Comparison of ENCODE assay signal across 9 cellular contexts in genomic region chr1:224168859-224169380, GRCh38. TPM values are rescaled to one million over a fixed set of nuclear protein-coding genes. Genes with fewer than 3 reads are reported as not detected.
DNase-seq lines count a peak whose midpoint lies in the region; ATAC-seq, FAIRE-seq and TF ChIP-seq lines count a peak whose summit lies in the region.
"Had no signal": no experiment of that assay in that cellular context is flagged by ENCODE, and none has a peak within 500 bp of the region (broad histone marks: within the 10 kb centered on the region; RNA-seq: fewer than 3 reads in every experiment).

No MANE protein-coding gene starts in this region.

- peak in 1 of 2 donors; percentile 31 for TF ChIP-seq RAD21 in liver (IDR thresholded peaks at IDR 0.05)

- peak; percentile 91 for ATAC-seq in GM21737 (IDR thresholded peaks at IDR 0.05; ENCODE audit: unreplicated experiment)

- no peak overlapping the region for H3K9ac ChIP-seq in liver (ENCODE audit: low read depth in 1 of 2, low read length in 2 of 2)

- no peak for TF ChIP-seq POLR2A in adrenal gland (IDR thresholded peaks at IDR 0.05)

- DNase-seq in GM13976 (ENCODE audit: low spot score) (peak; percentile 69), adrenal gland (peak in 3 of 7 donors; percentile 16 to 26 (median 18)), D721Med (ENCODE audit: insufficient read length, low spot score) (no peak), NCI-H1417 (lab: John Stamatoyannopoulos, UW) (no peak), NCI-H526 (lab: John Stamatoyannopoulos, UW) (no peak)

- in situ Hi-C loops in GM13976 (cut with MboI; ENCODE audit: low sequenced_read_pairs, unreplicated experiment) = no loop called here

- peak overlapping the region in 1 of 3 donors; percentile 15 for H3K27ac Mint-ChIP-seq in IgD-negative memory B cell

- H3K27ac ChIP-seq in adrenal gland = peak overlapping the region in 3 of 5 donors; percentile 10 to 59 (median 52)
- H3K27ac ChIP-seq in liver (ENCODE audit: low read depth in 1 of 2, low read length in 2 of 2) = peak overlapping the region; percentile 9 to 57

- intact Hi-C loops in adrenal gland (cut with DNase I) = no loop called here

- FAIRE-seq in D721Med (lab: Jason Lieb, UNC) = no peak
- FAIRE-seq: TTC549 had no signal

- TF ChIP-seq CTCF in GM13976 (IDR thresholded peaks at IDR 0.05; ENCODE audit: borderline replicate concordance, control extremely low read depth, extremely low read depth, insufficient read depth, missing control alignments) (peak; percentile 2), adrenal gland (IDR thresholded peaks at IDR 0.05) (no peak), liver (IDR thresholded peaks at IDR 0.05; ENCODE audit: low read depth, low read length, missing input control) (no peak), D721Med (IDR thresholded peaks at IDR 0.05; ENCODE audit: insufficient read depth, missing control alignments) (no peak)

- H3K4me3 Mint-ChIP-seq in IgD-negative memory B cell = peak overlapping the region in 3 of 4 donors; percentile 13 to 64 (median 32)

- H3K4me1 Mint-ChIP-seq in IgD-negative memory B cell = peaks cover 20 to 24% (median 21%) of the 10 kb centered on the region in 3 donors

- no peak overlapping the region for H3K4me3 ChIP-seq in adrenal gland
- H3K4me3 ChIP-seq in liver (ENCODE audit: low read depth in 1 of 3, low read length in 3 of 3) = no peak overlapping the region

- H3K27me3 ChIP-seq in adrenal gland (no peaks in the 10 kb centered on the region), liver (ENCODE audit: control insufficient read depth in 4 of 4, insufficient read depth in 4 of 4, low read length in 3 of 4) (no peaks in the 10 kb centered on the region)

- 33 to 41% (median 37%) methylated on average over 5 of the region's 5 CpGs for whole genome bisulfite sequencing in adrenal gland, 4 donors
- WGBS in liver = 40% methylated on average over 5 of the region's 5 CpGs

- H3K4me1 ChIP-seq in adrenal gland (replicated peaks in 1 of 2) (peaks cover 0 to 5% of the 10 kb centered on the region in 2 donors), liver (ENCODE audit: control insufficient read depth in 4 of 4, insufficient read depth in 4 of 4, low read length in 3 of 4) (peaks cover 0 to 4% (median 1%) of the 10 kb centered on the region in 4 donors)

- H3K36me3 ChIP-seq in adrenal gland (replicated peaks in 1 of 2) = no peaks in the 10 kb centered on the region
- H3K36me3 ChIP-seq in liver (ENCODE audit: control insufficient read depth in 4 of 4, insufficient read depth in 3 of 4, low read depth in 1 of 4, low read length in 3 of 4) = no peaks in the 10 kb centered on the region

- no peaks in the 10 kb centered on the region for H3K9me3 ChIP-seq in adrenal gland (replicated peaks in 1 of 3)
- no peaks in the 10 kb centered on the region for H3K9me3 ChIP-seq in liver (ENCODE audit: control insufficient read depth in 4 of 4, low read length in 3 of 4)

- no peaks in the 10 kb centered on the region for H3K36me3 Mint-ChIP-seq in IgD-negative memory B cell

- H3K27me3 Mint-ChIP-seq in IgD-negative memory B cell = peaks cover 3% of the 10 kb centered on the region

- H3K9me3 Mint-ChIP-seq in IgD-negative memory B cell = no peaks in the 10 kb centered on the region

TF ChIP-seq in liver, 16 proteins besides CTCF, POLR2A, EP300 and RAD21:
- TF ChIP-seq GABPA (IDR thresholded peaks at IDR 0.05 in 1 of 2, conservative IDR thresholded peaks at IDR 0.05 in 1 of 2) = no peak
- TF ChIP-seq YY1 (IDR thresholded peaks at IDR 0.05) = peak; percentile 42
- TF ChIP-seq, protein P1, sequence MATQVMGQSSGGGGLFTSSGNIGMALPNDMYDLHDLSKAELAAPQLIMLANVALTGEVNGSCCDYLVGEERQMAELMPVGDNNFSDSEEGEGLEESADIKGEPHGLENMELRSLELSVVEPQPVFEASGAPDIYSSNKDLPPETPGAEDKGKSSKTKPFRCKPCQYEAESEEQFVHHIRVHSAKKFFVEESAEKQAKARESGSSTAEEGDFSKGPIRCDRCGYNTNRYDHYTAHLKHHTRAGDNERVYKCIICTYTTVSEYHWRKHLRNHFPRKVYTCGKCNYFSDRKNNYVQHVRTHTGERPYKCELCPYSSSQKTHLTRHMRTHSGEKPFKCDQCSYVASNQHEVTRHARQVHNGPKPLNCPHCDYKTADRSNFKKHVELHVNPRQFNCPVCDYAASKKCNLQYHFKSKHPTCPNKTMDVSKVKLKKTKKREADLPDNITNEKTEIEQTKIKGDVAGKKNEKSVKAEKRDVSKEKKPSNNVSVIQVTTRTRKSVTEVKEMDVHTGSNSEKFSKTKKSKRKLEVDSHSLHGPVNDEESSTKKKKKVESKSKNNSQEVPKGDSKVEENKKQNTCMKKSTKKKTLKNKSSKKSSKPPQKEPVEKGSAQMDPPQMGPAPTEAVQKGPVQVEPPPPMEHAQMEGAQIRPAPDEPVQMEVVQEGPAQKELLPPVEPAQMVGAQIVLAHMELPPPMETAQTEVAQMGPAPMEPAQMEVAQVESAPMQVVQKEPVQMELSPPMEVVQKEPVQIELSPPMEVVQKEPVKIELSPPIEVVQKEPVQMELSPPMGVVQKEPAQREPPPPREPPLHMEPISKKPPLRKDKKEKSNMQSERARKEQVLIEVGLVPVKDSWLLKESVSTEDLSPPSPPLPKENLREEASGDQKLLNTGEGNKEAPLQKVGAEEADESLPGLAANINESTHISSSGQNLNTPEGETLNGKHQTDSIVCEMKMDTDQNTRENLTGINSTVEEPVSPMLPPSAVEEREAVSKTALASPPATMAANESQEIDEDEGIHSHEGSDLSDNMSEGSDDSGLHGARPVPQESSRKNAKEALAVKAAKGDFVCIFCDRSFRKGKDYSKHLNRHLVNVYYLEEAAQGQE (IDR thresholded peaks at IDR 0.05) = peak; percentile 16
- peak; percentile 77 to 84 for TF ChIP-seq JUND (IDR thresholded peaks at IDR 0.05)
- no peak for TF ChIP-seq FOXA1 (IDR thresholded peaks at IDR 0.05)
- TF ChIP-seq, protein P2, sequence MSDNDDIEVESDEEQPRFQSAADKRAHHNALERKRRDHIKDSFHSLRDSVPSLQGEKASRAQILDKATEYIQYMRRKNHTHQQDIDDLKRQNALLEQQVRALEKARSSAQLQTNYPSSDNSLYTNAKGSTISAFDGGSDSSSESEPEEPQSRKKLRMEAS (IDR thresholded peaks at IDR 0.05) = no peak
- peak; percentile 23 to 27 for TF ChIP-seq HNF4A (conservative IDR thresholded peaks at IDR 0.05)
- peak; percentile 20 for TF ChIP-seq ATF3 (IDR thresholded peaks at IDR 0.05)
- peak; percentile 22 for TF ChIP-seq SP1 (IDR thresholded peaks at IDR 0.05)
- peak; percentile 51 to 73 for TF ChIP-seq RXRA (IDR thresholded peaks at IDR 0.05)
- TF ChIP-seq, protein P3, sequence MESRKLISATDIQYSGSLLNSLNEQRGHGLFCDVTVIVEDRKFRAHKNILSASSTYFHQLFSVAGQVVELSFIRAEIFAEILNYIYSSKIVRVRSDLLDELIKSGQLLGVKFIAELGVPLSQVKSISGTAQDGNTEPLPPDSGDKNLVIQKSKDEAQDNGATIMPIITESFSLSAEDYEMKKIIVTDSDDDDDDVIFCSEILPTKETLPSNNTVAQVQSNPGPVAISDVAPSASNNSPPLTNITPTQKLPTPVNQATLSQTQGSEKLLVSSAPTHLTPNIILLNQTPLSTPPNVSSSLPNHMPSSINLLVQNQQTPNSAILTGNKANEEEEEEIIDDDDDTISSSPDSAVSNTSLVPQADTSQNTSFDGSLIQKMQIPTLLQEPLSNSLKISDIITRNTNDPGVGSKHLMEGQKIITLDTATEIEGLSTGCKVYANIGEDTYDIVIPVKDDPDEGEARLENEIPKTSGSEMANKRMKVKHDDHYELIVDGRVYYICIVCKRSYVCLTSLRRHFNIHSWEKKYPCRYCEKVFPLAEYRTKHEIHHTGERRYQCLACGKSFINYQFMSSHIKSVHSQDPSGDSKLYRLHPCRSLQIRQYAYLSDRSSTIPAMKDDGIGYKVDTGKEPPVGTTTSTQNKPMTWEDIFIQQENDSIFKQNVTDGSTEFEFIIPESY (IDR thresholded peaks at IDR 0.05) = no peak
- TF ChIP-seq EGR1 (IDR thresholded peaks at IDR 0.05; ENCODE audit: low read depth in 2 of 2) = no peak

RNA-seq across cellular contexts. Expression of gene DEGS1, which starts 14.1 kb away (rescaled TPM):
- 114 TPM for polyA plus RNA-seq in IgD-negative memory B cell
- 10 to 100 TPM; 31.4 to 77.4 (median 51.2) TPM for total RNA-seq in adrenal gland
- 10 to 100 TPM; 24.5 to 73.8 (median 33.3) TPM for polyA plus RNA-seq in adrenal gland
- 10 to 100 TPM; 22.7 to 26.7 TPM for total RNA-seq in liver
- polyA plus RNA-seq in liver = 10 to 100 TPM; 21.7 to 22.6 TPM

RNA-seq across cellular contexts. Expression of gene FBXO28, which starts 55.0 kb away (rescaled TPM):
- polyA plus RNA-seq in IgD-negative memory B cell = 20.4 TPM
- 10 to 100 TPM; 19.1 to 39.1 (median 27.8) TPM for total RNA-seq in adrenal gland
- 10 to 100 TPM in 2 of 3 donors, 1 to 10 TPM in 1; 7.0 to 16.0 (median 10.8) TPM for polyA plus RNA-seq in adrenal gland
- total RNA-seq in liver = 10 to 100 TPM; 17.4 to 23.1 TPM
- 1 to 10 TPM; 6.7 to 8.9 TPM for polyA plus RNA-seq in liver
